Comparison of ENCODE assay signal across 13 cellular contexts in genomic region chr3:72753495-72753894, GRCh38.
"Had no signal": no experiment of that assay in that cellular context is flagged by ENCODE, and none has a peak within 500 bp of the region (broad histone marks: within the 10 kb centered on the region; RNA-seq: fewer than 3 reads in every experiment).

No MANE protein-coding gene starts in this region.

- H3K4me1 ChIP-seq: testis had no signal

- H3K4me3 ChIP-seq: testis had no signal

- DNase-seq: activated CD4-positive, alpha-beta T cell treated with anti-CD3 and anti-CD28 coated beads for 48 hours; activated effector memory CD4-positive, alpha-beta T cell treated with Interleukin-2 at 50 U/mL for 16 hours; activated T-cell treated with anti-CD3 and anti-CD28 coated beads for 4 hours; amygdala; brain microvascular endothelial cell; cerebellar nuclear complex; dermis blood vessel endothelial cell; endodermal cell; erythroblast; left cardiac atrium; mammary epithelial cell; stimulated activated CD4-positive, alpha-beta T cell treated with anti-CD3 and anti-CD28 coated beads, Interleukin-4, amount 100 ng/mL, for 24 hours; testis had no signal

- H3K36me3 ChIP-seq: brain microvascular endothelial cell had no signal

- H3K27ac ChIP-seq: brain microvascular endothelial cell, testis had no signal

- H3K9me3 ChIP-seq: testis had no signal

- H3K27me3 ChIP-seq: brain microvascular endothelial cell, testis had no signal
